Comparison of ENCODE assay signal across 17 cellular contexts in genomic region chr6:81998432-81998831, GRCh38.
DNase-seq lines count a peak whose midpoint lies in the region; ATAC-seq and TF ChIP-seq lines count a peak whose summit lies in the region.
"Had no signal": no experiment of that assay in that cellular context is flagged by ENCODE, and none has a peak within 500 bp of the region (broad histone marks: within the 10 kb centered on the region; RNA-seq: fewer than 3 reads in every experiment).

No MANE protein-coding gene starts in this region.

- H3K36me3 ChIP-seq in IMR-90 (ENCODE audit: control insufficient read depth, insufficient read depth, low read length) (no peaks in the 10 kb centered on the region), GM23338 (ENCODE audit: insufficient read depth) (no peaks in the 10 kb centered on the region)
- H3K36me3 ChIP-seq: HAP-1, upper lobe of right lung had no signal

- no peak overlapping the region for H3K27ac ChIP-seq in IMR-90 (ENCODE audit: insufficient read depth, low read length)
- no peak overlapping the region for H3K27ac ChIP-seq in GM23338 (ENCODE audit: low read depth)
- H3K27ac ChIP-seq: psoas muscle, upper lobe of right lung had no signal

- H3K27me3 Mint-ChIP-seq in T-cell: no peaks in the 10 kb centered on the region
- H3K27me3 Mint-ChIP-seq in GM23338 (ENCODE audit: insufficient read depth, low read depth, poor library complexity): no peaks in the 10 kb centered on the region
- H3K27me3 Mint-ChIP-seq: activated CD4-positive, alpha-beta memory T cell treated with anti-CD3 and anti-CD28 coated beads, Interleukin-2, amount 10 ng/mL, durations not matched to agents 7 days and 5 days had no signal

- dilution Hi-C loops in IMR-90 (cut with HindIII; ENCODE audit: low sequenced_read_pairs, unreplicated experiment): no loop called here

- H3K9me1 ChIP-seq in IMR-90 (ENCODE audit: insufficient read depth, low read length): peaks cover 3% of the 10 kb centered on the region

- intact Hi-C loops in IMR-90 (cut with micrococcal nuclease): loop anchor here (5.0 to 10.0 kb wide), 4 partner anchors 231 to 1394 kb away; partner anchors contain the start of gene TENT5A

- peak; percentile 66 for DNase-seq in AG04449 (ENCODE audit: low read depth, low spot score)
- peak; percentile 84 for DNase-seq in IMR-90
- peak; percentile 64 for DNase-seq in astrocyte of the spinal cord (ENCODE audit: low read depth, low spot score)
- DNase-seq in hepatic stellate cell (ENCODE audit: low spot score): peak; percentile 56
- DNase-seq in NCI-H1048 (lab: John Stamatoyannopoulos, UW): no peak
- no peak for DNase-seq in T-cell
- no peak for DNase-seq in GM23338 (ENCODE audit: low spot score)
- DNase-seq: activated CD4-positive, alpha-beta memory T cell treated with anti-CD3 and anti-CD28 coated beads, Interleukin-2, amount 10 ng/mL, durations not matched to agents 7 days and 5 days; NCI-H187; NCI-H510A; psoas muscle; stimulated activated CD4-positive, alpha-beta T cell treated with anti-CD3 and anti-CD28 coated beads, Interleukin-15, amount 100 ng/mL, for 24 hours; upper lobe of right lung had no signal

- in situ Hi-C loops in IMR-90 (cut with MboI; ENCODE audit: low sequenced_read_pairs) (no loop called here), astrocyte of the spinal cord (cut with HindIII; ENCODE audit: low sequenced_read_pairs) (no loop called here)

- no TSS peak for BruUV-seq in IMR-90 (replicated peaks; lab: Mats Ljungman, UMichigan)

- no peak overlapping the region for H2AK9ac ChIP-seq in IMR-90 (replicated peaks; ENCODE audit: low read depth, low read length, poor library complexity)

- ATAC-seq in IMR-90 (ENCODE audit: low read depth): peak; percentile 33
- ATAC-seq in GM19035 (IDR thresholded peaks at IDR 0.05; ENCODE audit: unreplicated experiment): no peak
- ATAC-seq in T-cell (replicated peaks in 1 of 4): no peak
- no peak for ATAC-seq in GM23338
- ATAC-seq: psoas muscle, upper lobe of right lung had no signal

- H2BK15ac ChIP-seq in IMR-90 (ENCODE audit: low read depth, low read length): peak overlapping the region; percentile 89

- H3K4me2 ChIP-seq in IMR-90 (ENCODE audit: low read depth, low read length): peak overlapping the region; percentile 28; the same call in 1 of the 2 replicates
- no peak overlapping the region for H3K4me2 ChIP-seq in GM23338

- peak overlapping the region; percentile 95 for H4K91ac ChIP-seq in IMR-90 (ENCODE audit: insufficient read depth, low read depth, low read length)

- no peaks in the 10 kb centered on the region for H3K27me3 ChIP-seq in IMR-90 (ENCODE audit: control insufficient read depth, insufficient read depth, low read length)
- H3K27me3 ChIP-seq in GM23338 (ENCODE audit: insufficient read depth): no peaks in the 10 kb centered on the region
- H3K27me3 ChIP-seq: upper lobe of right lung had no signal

- CTCF ChIA-PET in AG04449 (lab: Yijun Ruan, JAX) (interaction anchor here (1.5 to 5.2 kb wide), 2 partner anchors 8 to 14 kb away, joined by 3 to 26 read pairs; no protein-coding TSS in a partner anchor), IMR-90 (lab: Yijun Ruan, JAX) (no interaction called here), T-cell (lab: Charles Lee) (no interaction called here)

- H3K4me3 ChIP-seq in AG04449 (ENCODE audit: low read depth, low read length) (no peak overlapping the region), IMR-90 (ENCODE audit: insufficient read depth, low read depth, low read length) (no peak overlapping the region), astrocyte of the spinal cord (ENCODE audit: low read depth, low read length) (no peak overlapping the region), GM23338 (no peak overlapping the region)
- H3K4me3 ChIP-seq: HAP-1, psoas muscle, upper lobe of right lung had no signal

- H4K20me1 ChIP-seq in IMR-90 (ENCODE audit: insufficient read depth, low read length) (no peaks in the 10 kb centered on the region), GM23338 (replicated peaks; ENCODE audit: insufficient read depth) (no peaks in the 10 kb centered on the region)

- no peak for TF ChIP-seq POLR2A in IMR-90 (IDR thresholded peaks at IDR 0.05; ENCODE audit: low read depth, low read length)

- H3K36me3 Mint-ChIP-seq in T-cell (no peaks in the 10 kb centered on the region), GM23338 (ENCODE audit: low read depth) (no peaks in the 10 kb centered on the region)

- H3K4me1 ChIP-seq in IMR-90 (ENCODE audit: control insufficient read depth, insufficient read depth, low read length) (peaks cover 19% of the 10 kb centered on the region), GM23338 (ENCODE audit: insufficient read depth) (peaks cover 6% of the 10 kb centered on the region; the same call in 1 of the 2 replicates)
- H3K4me1 ChIP-seq: psoas muscle, upper lobe of right lung had no signal

- peak overlapping the region; percentile 99 for H2BK120ac ChIP-seq in IMR-90 (ENCODE audit: low read depth, low read length)

- no CpG with 5 or more reads among the region's 1 CpG for WGBS in IMR-90 (ENCODE audit: extremely low coverage in 2 of 2, insufficient read length in 1 of 2), 2 experiments

- H3K18ac ChIP-seq in IMR-90 (ENCODE audit: low read depth, low read length): peak overlapping the region; percentile 96

- H3K56ac ChIP-seq in IMR-90 (ENCODE audit: extremely low read depth, insufficient read depth, low read length): peak overlapping the region; percentile 76

- no peak overlapping the region for H2AK5ac ChIP-seq in IMR-90 (ENCODE audit: low read depth, low read length)

- TF ChIP-seq CTCF in AG04449 (IDR thresholded peaks at IDR 0.05; ENCODE audit: insufficient read depth, low read length, missing control alignments) (no peak), IMR-90 (conservative IDR thresholded peaks at IDR 0.05; ENCODE audit: low read depth, low read length) (no peak), astrocyte of the spinal cord (IDR thresholded peaks at IDR 0.05; ENCODE audit: low read depth, low read length) (no peak), GM23338 (conservative IDR thresholded peaks at IDR 0.05; ENCODE audit: low read depth in 2 of 2) (no peak)

- no peaks in the 10 kb centered on the region for H3K4me1 Mint-ChIP-seq in T-cell
- H3K4me1 Mint-ChIP-seq in GM23338: peaks cover 10% of the 10 kb centered on the region; the same call in 2 of the 3 replicates
- H3K4me1 Mint-ChIP-seq: activated CD4-positive, alpha-beta memory T cell treated with anti-CD3 and anti-CD28 coated beads, Interleukin-2, amount 10 ng/mL, durations not matched to agents 7 days and 5 days; nephron had no signal

- TF ChIP-seq RAD21 in IMR-90 (IDR thresholded peaks at IDR 0.05; ENCODE audit: low read length): no peak

- no peak overlapping the region for H3K4me3 Mint-ChIP-seq in T-cell
- H3K4me3 Mint-ChIP-seq in GM23338: no peak overlapping the region
- H3K4me3 Mint-ChIP-seq: activated CD4-positive, alpha-beta memory T cell treated with anti-CD3 and anti-CD28 coated beads, Interleukin-2, amount 10 ng/mL, durations not matched to agents 7 days and 5 days; nephron; stimulated activated naive CD8-positive, alpha-beta T cell treated with anti-CD3 and anti-CD28 coated beads, Interleukin-15, Interleukin-2, amounts not matched to agents 100 ng/mL and 50 ng/mL, for 24 hours had no signal

- no peaks in the 10 kb centered on the region for H3F3A ChIP-seq in GM23338 (replicated peaks; ENCODE audit: low read depth)

- peak overlapping the region; percentile 100 for H2BK5ac ChIP-seq in IMR-90 (ENCODE audit: low read depth, low read length, poor library complexity, severe bottlenecking)

- H3K9me3 ChIP-seq in IMR-90 (ENCODE audit: control insufficient read depth, insufficient read depth, low read length): no peaks in the 10 kb centered on the region
- H3K9me3 ChIP-seq: HAP-1, psoas muscle, upper lobe of right lung had no signal

- H3K9me2 ChIP-seq in GM23338 (ENCODE audit: insufficient read depth): no peaks in the 10 kb centered on the region

- no peak overlapping the region for H3K9ac ChIP-seq in IMR-90 (ENCODE audit: low read depth, low read length)

- H4K8ac ChIP-seq in IMR-90 (ENCODE audit: low read depth in 2 of 2, low read length in 2 of 2): peak overlapping the region; percentile 88 to 92

- H3K4ac ChIP-seq in IMR-90 (ENCODE audit: low read depth, low read length): peak overlapping the region; percentile 99; the same call in 1 of the 2 replicates

- H2AFZ ChIP-seq in IMR-90 (replicated peaks; ENCODE audit: low read length, poor library complexity) (no peak overlapping the region), GM23338 (no peak overlapping the region)

- H3K14ac ChIP-seq in IMR-90 (replicated peaks; ENCODE audit: low read depth, low read length): peak overlapping the region; percentile 98; the same call in 1 of the 2 replicates

- POLR2A ChIA-PET in AG04449 (lab: Yijun Ruan, JAX) (interaction anchor here (1.6 to 6.9 kb wide), 3 partner anchors 60 to 246 kb away, joined by 3 to 32 read pairs (median 10); partner anchors contain the start of gene TENT5A), IMR-90 (lab: Charles Lee; ENCODE audit: unreplicated experiment) (no interaction called here), T-cell (lab: Charles Lee) (no interaction called here)

- H3K23ac ChIP-seq in IMR-90 (ENCODE audit: low read depth, low read length): peak overlapping the region; percentile 96; the same call in 1 of the 2 replicates

- H4K5ac ChIP-seq in IMR-90 (ENCODE audit: low read depth, low read length): peak overlapping the region; percentile 91; the same call in 1 of the 2 replicates

- no peaks in the 10 kb centered on the region for H3K79me1 ChIP-seq in IMR-90 (ENCODE audit: low read depth in 1 of 2, low read length in 2 of 2)

- H3K9me3 Mint-ChIP-seq in T-cell (no peaks in the 10 kb centered on the region), GM23338 (no peaks in the 10 kb centered on the region)
- H3K9me3 Mint-ChIP-seq: activated CD4-positive, alpha-beta memory T cell treated with anti-CD3 and anti-CD28 coated beads, Interleukin-2, amount 10 ng/mL, durations not matched to agents 7 days and 5 days; nephron; stimulated activated naive CD8-positive, alpha-beta T cell treated with anti-CD3 and anti-CD28 coated beads, Interleukin-15, Interleukin-2, amounts not matched to agents 100 ng/mL and 50 ng/mL, for 24 hours had no signal

- H3K27ac Mint-ChIP-seq in T-cell (no peak overlapping the region), GM23338 (no peak overlapping the region)
- H3K27ac Mint-ChIP-seq: activated CD4-positive, alpha-beta memory T cell treated with anti-CD3 and anti-CD28 coated beads, Interleukin-2, amount 10 ng/mL, durations not matched to agents 7 days and 5 days; nephron; stimulated activated naive CD8-positive, alpha-beta T cell treated with anti-CD3 and anti-CD28 coated beads, Interleukin-15, Interleukin-2, amounts not matched to agents 100 ng/mL and 50 ng/mL, for 24 hours had no signal

- peak overlapping the region; percentile 100 for H2BK20ac ChIP-seq in IMR-90 (ENCODE audit: low read depth, low read length)

- H3K79me2 ChIP-seq in GM23338 (replicated peaks; ENCODE audit: insufficient read depth): no peaks in the 10 kb centered on the region

TF ChIP-seq in IMR-90, 13 proteins besides CTCF, POLR2A, EP300 and RAD21 (continues in another document):
- TF ChIP-seq SMC3 (IDR thresholded peaks at IDR 0.05; ENCODE audit: low read depth, low read length) (no peak), MAFK (IDR thresholded peaks at IDR 0.05; ENCODE audit: low read depth, low read length) (peak; percentile 59)

TF ChIP-seq in GM23338, 12 proteins besides CTCF, POLR2A, EP300 and RAD21 (continues in another document):
- TF ChIP-seq JUNB (IDR thresholded peaks at IDR 0.05; ENCODE audit: unreplicated experiment): no peak

Comparison
In these comparisons a context has a peak if more than half of its experiments do, and no peak if none do; other contexts are left out.
1. DNase-seq: peak in AG04449 (single experiment), IMR-90 (single experiment), astrocyte of the spinal cord (single experiment) and hepatic stellate cell (single experiment); none in NCI-H1048 (single experiment), T-cell (0 of 34) and GM23338 (single experiment).